1 cellular context compared by ENCODE assay signal in the genomic region with DNA sequence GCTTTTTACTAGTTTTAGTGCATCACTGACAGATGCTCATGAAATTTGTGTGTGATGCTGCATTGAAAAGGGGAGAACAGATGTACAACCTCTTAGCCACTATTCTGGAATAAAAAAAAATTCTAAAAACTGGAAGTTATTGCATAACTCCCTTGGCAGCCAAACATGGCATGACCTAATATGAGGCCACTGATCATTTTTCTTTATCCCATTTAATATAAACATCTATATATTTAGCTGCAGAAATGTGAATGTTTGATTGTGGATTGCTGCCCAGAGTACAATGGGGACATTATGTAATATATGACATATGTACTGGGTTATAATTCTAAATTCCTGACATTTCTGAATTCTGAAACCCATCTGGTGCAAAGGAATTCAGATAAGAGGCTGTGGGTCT.
TF ChIP-seq lines count a peak whose summit lies in the region.

No MANE protein-coding gene starts in this region.

TF ChIP-seq in HepG2, 621 proteins besides CTCF, POLR2A, EP300 and RAD21:
- TF ChIP-seq CHCHD3 (CRISPR knock-in tag; IDR thresholded peaks at IDR 0.05) (no peak), CEBPB (IDR thresholded peaks at IDR 0.05; ENCODE audit: borderline replicate concordance, low read depth, low read length) (peak; percentile 24; the same call in 1 of the 2 replicates)
